Comparison of ENCODE assay signal across 9 cellular contexts in the genomic region with DNA sequence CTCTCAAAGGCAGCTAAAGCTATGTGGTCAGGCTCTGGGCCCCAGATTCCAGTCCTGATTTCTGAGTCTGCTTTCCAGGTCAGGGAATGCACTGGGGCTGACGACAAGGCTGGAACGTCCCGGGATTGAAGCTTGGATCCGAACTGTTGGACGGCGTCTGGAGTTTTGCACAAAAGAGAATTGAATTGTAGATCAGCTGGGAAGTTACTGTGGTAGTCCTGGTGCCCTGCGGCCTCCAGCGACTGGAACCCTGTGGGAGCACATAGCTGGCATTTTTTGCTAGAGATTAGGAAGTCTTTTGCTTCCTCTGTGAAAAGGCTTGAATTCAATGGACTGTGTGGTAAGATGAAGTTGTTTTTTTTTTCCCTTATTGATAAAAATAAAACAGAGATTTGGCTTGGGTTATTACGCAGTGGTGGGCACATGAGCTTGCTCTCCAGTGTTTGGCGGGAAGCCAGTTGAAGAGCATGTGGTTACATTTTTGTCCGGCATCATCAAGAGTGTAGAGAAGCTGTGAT. TPM values are rescaled to one million over a fixed set of nuclear protein-coding genes. Genes with fewer than 3 reads are reported as not detected.
DNase-seq lines count a peak whose midpoint lies in the region; ATAC-seq lines count a peak whose summit lies in the region.
"Had no signal": no experiment of that assay in that cellular context is flagged by ENCODE, and none has a peak within 500 bp of the region (broad histone marks: within the 10 kb centered on the region; RNA-seq: fewer than 3 reads in every experiment).

A gene (plus strand): TSS at position 51 of the 518 bp plus-strand sequence.

- H3K27ac ChIP-seq in angular gyrus (ENCODE audit: low read depth, low read length): peak within 1 kb of the TSS; percentile 16

- no peak for DNase-seq in H7
- DNase-seq in left ventricle myocardium superior: peak; percentile 41
- DNase-seq in sciatic nerve (ENCODE audit: low spot score): no peak
- DNase-seq in NCI-H2227 treated with DMSO at 0.1 percent for 48 hours (lab: John Stamatoyannopoulos, UW): no peak
- DNase-seq in glomerular visceral epithelial cell (ENCODE audit: extremely low spot score): no peak
- DNase-seq: SW 1271 had no signal

- H3K36me3 ChIP-seq in H7 (replicated peaks; ENCODE audit: control insufficient read depth, insufficient read depth, low read length): no peaks in the 10 kb centered on the region

- no peak within 1 kb of the TSS for H3K4me3 ChIP-seq in H7 (ENCODE audit: insufficient read depth, low read depth, low read length)

- peak; percentile 33 for ATAC-seq in left ventricle myocardium superior
- peak; percentile 53 for ATAC-seq in sciatic nerve
- no peak for ATAC-seq in HG02885 (IDR thresholded peaks at IDR 0.05; ENCODE audit: poor library complexity, unreplicated experiment)
- ATAC-seq in GM18511 (IDR thresholded peaks at IDR 0.05; ENCODE audit: unreplicated experiment): no peak

- no peaks in the 10 kb centered on the region for H3K27me3 ChIP-seq in H7 (ENCODE audit: control insufficient read depth, insufficient read depth, low read length)

- intact Hi-C loops in left ventricle myocardium superior (cut with micrococcal nuclease): no loop called here
- intact Hi-C loops in sciatic nerve (cut with DNase I): no loop called here

RNA-seq across cellular contexts. Expression of the gene that starts here (rescaled TPM):
- 110 and 114 TPM in 2 replicates for total RNA-seq in H7 (2014; rRNA removed; shearing (Covaris generic))
- total RNA-seq in left ventricle myocardium superior: 210 TPM
- 58.3 TPM for total RNA-seq in sciatic nerve

Comparison
In these comparisons a context has a peak if more than half of its experiments do, and no peak if none do; other contexts are left out.
1. ATAC-seq: peak in left ventricle myocardium superior (single experiment) and sciatic nerve (single experiment); none in HG02885 (single experiment) and GM18511 (single experiment).